In genomic region chr4:35461931-35462659, GRCh38 we compare ENCODE assay signal across 17 cellular contexts.
DNase-seq lines count a peak whose midpoint lies in the region; ATAC-seq and TF ChIP-seq lines count a peak whose summit lies in the region.
"Had no signal": no experiment of that assay in that cellular context is flagged by ENCODE, and none has a peak within 500 bp of the region (broad histone marks: within the 10 kb centered on the region; RNA-seq: fewer than 3 reads in every experiment).

No MANE protein-coding gene starts in this region.

- H2AFZ ChIP-seq in PC-3 (ENCODE audit: low read length) = no peak overlapping the region

- POLR2A ChIA-PET in PC-3 (lab: Charles Lee; ENCODE audit: unreplicated experiment) = no interaction called here

- TF ChIP-seq CTCF in PC-3 (conservative IDR thresholded peaks at IDR 0.05; ENCODE audit: low read depth, low read length) = peak; percentile 30; the same call in 1 of the 2 replicates
- TF ChIP-seq CTCF in uterus (IDR thresholded peaks at IDR 0.05) = no peak

- CTCF ChIA-PET in PC-3 (lab: Charles Lee) = no interaction called here

- no TSS peak for BruUV-seq in PC-3 (replicated peaks; lab: Mats Ljungman, UMichigan)

- no peaks in the 10 kb centered on the region for H3K79me2 ChIP-seq in PC-3 (ENCODE audit: low read length)

- H4K20me1 ChIP-seq in PC-3 (ENCODE audit: low read length) = no peaks in the 10 kb centered on the region

- H3K27me3 ChIP-seq in PC-3 (ENCODE audit: low read length) (no peaks in the 10 kb centered on the region), uterus (no peaks in the 10 kb centered on the region)

- H3K27ac ChIP-seq in PC-3 (ENCODE audit: low read length) = no peak overlapping the region
- H3K27ac ChIP-seq in uterus = no peak overlapping the region

- ATAC-seq in PC-3 (no peak), GM21786 (IDR thresholded peaks at IDR 0.05; ENCODE audit: unreplicated experiment) (no peak)
- ATAC-seq: activated CD4-positive, CD25-positive, alpha-beta regulatory T cell treated with anti-CD3 and anti-CD28 coated beads, Interleukin-2, amount 50 U/mL, for 24 hours; HepG2; left cardiac atrium had no signal

- H3K9me2 ChIP-seq in PC-3 (replicated peaks; ENCODE audit: low read length) = no peaks in the 10 kb centered on the region

- DNase-seq in D341Med (ENCODE audit: low spot score) = peak; percentile 15
- DNase-seq in HT-29 (ENCODE audit: low spot score) = peak; percentile 7
- DNase-seq in PC-3 = peak; percentile 14
- peak; percentile 1 for DNase-seq in iPS DF 4.7 (ENCODE audit: extremely low read depth, low spot score)
- no peak for DNase-seq in NAMALWA (ENCODE audit: low spot score)
- no peak for DNase-seq in uterus
- no peak for DNase-seq in NK-92 treated with Interleukin-12 subunit alpha and Interleukin-12 subunit beta, amount 100 ng/mL, for 24 hours (lab: John Stamatoyannopoulos, UW)
- DNase-seq: COR-L47; foreskin melanocyte; left cardiac atrium; NCI-H2029; NCI-H774; stimulated activated CD4-positive, alpha-beta T cell treated with anti-CD3 and anti-CD28 coated beads, Interleukin-4, amount 100 ng/mL, for 4 hours had no signal

- H3F3A ChIP-seq in PC-3 (ENCODE audit: low read length, unreplicated experiment) = no peaks in the 10 kb centered on the region

- no peak overlapping the region for H3K9ac ChIP-seq in PC-3 (ENCODE audit: low read length)

- H3K4me3 ChIP-seq in PC-3 (ENCODE audit: low read length) (no peak overlapping the region), uterus (no peak overlapping the region)
- H3K4me3 ChIP-seq: smooth muscle cell had no signal

- TF ChIP-seq POLR2A in uterus (IDR thresholded peaks at IDR 0.05) = no peak

- H3K4me1 ChIP-seq in PC-3 (ENCODE audit: insufficient read depth, low read length) = no peaks in the 10 kb centered on the region
- no peaks in the 10 kb centered on the region for H3K4me1 ChIP-seq in uterus

- intact Hi-C loops in PC-3 (cut with micrococcal nuclease) = no loop called here
- intact Hi-C loops in uterus (cut with DNase I; ENCODE audit: low total_unique reads) = no loop called here

- H3K36me3 ChIP-seq in PC-3 (ENCODE audit: low read depth, low read length) = no peaks in the 10 kb centered on the region
- no peaks in the 10 kb centered on the region for H3K36me3 ChIP-seq in uterus

- H3K4me2 ChIP-seq in PC-3 (ENCODE audit: low read length) = no peak overlapping the region
- H3K4me2 ChIP-seq: smooth muscle cell had no signal

- no peaks in the 10 kb centered on the region for H3K9me3 ChIP-seq in PC-3 (ENCODE audit: low read length)
- no peaks in the 10 kb centered on the region for H3K9me3 ChIP-seq in uterus

Comparison
In these comparisons a context has a peak if more than half of its experiments do, and no peak if none do; other contexts are left out.
1. DNase-seq: peak in D341Med (single experiment), HT-29 (single experiment), PC-3 (single experiment) and iPS DF 4.7 (single experiment); none in NAMALWA (single experiment), uterus (0 of 2) and NK-92 treated with Interleukin-12 subunit alpha and Interleukin-12 subunit beta, amount 100 ng/mL, for 24 hours (single experiment).